In the genomic region with DNA sequence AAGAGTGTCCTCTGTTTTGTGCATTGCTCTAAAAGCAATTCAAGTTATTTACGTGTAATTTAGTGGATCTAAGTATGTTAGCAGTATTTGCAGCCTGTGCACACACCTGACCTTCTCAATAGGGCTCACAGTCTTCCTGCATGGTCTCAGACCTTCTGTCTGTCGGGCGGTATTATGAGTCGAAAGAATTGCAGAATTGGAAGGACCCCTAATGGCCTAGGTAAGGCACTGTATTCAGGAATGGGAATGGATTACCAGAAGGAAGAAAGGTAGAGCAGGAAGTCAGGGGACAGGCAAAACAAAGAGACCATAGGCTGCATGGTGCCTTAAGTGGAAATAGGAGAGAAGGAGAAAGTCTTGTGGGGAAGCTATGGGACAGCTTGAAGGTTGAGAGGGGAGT, we compare ENCODE assay signal across 2 cellular contexts.
TF ChIP-seq lines count a peak whose summit lies in the region.

No MANE protein-coding gene starts in this region.

TF ChIP-seq in HepG2, 621 proteins besides CTCF, POLR2A, EP300 and RAD21 (continued from another document):
- TF ChIP-seq FOXP1 (IDR thresholded peaks at IDR 0.05) (no peak), FOXP1 (CRISPR knock-in tag; IDR thresholded peaks at IDR 0.05) (no peak), STAG1 (CRISPR knock-in tag; IDR thresholded peaks at IDR 0.05) (0 out of 2 replicates have a peak, but pooled peaks have one; percentile 14)

TF ChIP-seq in K562, 482 proteins besides CTCF, POLR2A, EP300 and RAD21 (continued from another document):
- TF ChIP-seq SIN3A (IDR thresholded peaks at IDR 0.05; ENCODE audit: borderline replicate concordance in 2 of 2, control insufficient read depth in 1 of 2, low read depth in 2 of 2, low read length in 2 of 2) (no peak), CTBP1 (IDR thresholded peaks at IDR 0.05; ENCODE audit: borderline replicate concordance) (no peak), MTA1 (IDR thresholded peaks at IDR 0.05; ENCODE audit: borderline replicate concordance) (no peak), PURB (CRISPR knock-in tag; IDR thresholded peaks at IDR 0.05; ENCODE audit: low read depth) (no peak), TAF7 (tag; IDR thresholded peaks at IDR 0.05) (no peak), YBX1 (IDR thresholded peaks at IDR 0.05) (no peak), BRD4 (IDR thresholded peaks at IDR 0.05) (no peak), ZNF764 (CRISPR knock-in tag; IDR thresholded peaks at IDR 0.05; ENCODE audit: low read depth) (no peak)
- TF ChIP-seq, protein P1, sequence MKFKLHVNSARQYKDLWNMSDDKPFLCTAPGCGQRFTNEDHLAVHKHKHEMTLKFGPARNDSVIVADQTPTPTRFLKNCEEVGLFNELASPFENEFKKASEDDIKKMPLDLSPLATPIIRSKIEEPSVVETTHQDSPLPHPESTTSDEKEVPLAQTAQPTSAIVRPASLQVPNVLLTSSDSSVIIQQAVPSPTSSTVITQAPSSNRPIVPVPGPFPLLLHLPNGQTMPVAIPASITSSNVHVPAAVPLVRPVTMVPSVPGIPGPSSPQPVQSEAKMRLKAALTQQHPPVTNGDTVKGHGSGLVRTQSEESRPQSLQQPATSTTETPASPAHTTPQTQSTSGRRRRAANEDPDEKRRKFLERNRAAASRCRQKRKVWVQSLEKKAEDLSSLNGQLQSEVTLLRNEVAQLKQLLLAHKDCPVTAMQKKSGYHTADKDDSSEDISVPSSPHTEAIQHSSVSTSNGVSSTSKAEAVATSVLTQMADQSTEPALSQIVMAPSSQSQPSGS (CRISPR knock-in tag; IDR thresholded peaks at IDR 0.05), result no peak
